Comparison of ENCODE assay signal across 1 cellular context in the genomic region with DNA sequence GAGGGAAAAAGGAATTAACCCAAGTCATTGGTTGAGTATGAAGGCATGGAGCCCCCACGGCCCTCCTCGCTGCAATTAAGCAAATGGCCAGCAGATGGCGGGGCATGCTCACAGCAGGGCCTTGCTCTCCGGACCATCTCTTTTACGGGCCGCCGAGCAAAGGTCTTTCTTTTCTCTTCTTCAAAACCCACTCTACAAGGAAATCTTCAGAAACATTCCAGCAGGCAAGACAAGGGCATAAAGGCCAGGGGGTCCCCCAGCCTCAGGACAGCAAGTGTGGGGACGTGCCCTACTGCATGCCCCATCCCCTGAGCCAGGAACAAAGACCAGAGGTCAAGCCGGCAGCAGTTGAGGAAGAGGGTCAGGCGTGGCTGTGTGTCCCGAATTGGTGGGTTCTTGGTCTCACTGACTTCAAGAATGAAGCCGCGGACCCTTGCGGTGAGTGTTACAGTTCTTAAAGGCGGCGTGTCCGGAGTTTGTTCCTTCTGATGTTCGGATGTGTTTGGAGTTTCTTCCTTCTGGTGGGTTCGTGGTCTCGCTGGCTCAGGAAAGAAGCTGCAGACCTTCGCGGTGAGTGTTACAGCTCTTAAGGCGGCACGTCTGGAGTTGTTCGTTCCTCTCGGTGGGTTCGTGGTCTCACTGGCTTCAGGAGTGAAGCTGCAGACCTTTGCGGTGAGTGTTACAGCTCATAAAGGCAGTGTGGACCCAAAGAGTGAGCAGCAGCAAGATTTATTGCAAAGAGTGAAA.
A peak's percentile ranks its signal among the peaks of the same experiment; 100 is the strongest.
TF ChIP-seq lines count a peak whose summit lies in the region.
"Not testable (repeated sequence)": the region's sequence is repeated elsewhere in the genome, so short reads cannot be mapped to it uniquely, and the experiment has no call there.

No MANE protein-coding gene starts in this region.

TF ChIP-seq in HepG2, 621 proteins besides CTCF, POLR2A, EP300 and RAD21 (continued from another document and continues in another):
- TF ChIP-seq, protein P1, sequence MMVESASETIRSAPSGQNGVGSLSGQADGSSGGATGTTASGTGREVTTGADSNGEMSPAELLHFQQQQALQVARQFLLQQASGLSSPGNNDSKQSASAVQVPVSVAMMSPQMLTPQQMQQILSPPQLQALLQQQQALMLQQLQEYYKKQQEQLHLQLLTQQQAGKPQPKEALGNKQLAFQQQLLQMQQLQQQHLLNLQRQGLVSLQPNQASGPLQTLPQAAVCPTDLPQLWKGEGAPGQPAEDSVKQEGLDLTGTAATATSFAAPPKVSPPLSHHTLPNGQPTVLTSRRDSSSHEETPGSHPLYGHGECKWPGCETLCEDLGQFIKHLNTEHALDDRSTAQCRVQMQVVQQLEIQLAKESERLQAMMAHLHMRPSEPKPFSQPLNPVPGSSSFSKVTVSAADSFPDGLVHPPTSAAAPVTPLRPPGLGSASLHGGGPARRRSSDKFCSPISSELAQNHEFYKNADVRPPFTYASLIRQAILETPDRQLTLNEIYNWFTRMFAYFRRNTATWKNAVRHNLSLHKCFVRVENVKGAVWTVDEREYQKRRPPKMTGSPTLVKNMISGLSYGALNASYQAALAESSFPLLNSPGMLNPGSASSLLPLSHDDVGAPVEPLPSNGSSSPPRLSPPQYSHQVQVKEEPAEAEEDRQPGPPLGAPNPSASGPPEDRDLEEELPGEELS (CRISPR knock-in tag; IDR thresholded peaks at IDR 0.05), result peak; percentile 51; the same call in 1 of the 2 replicates
- TF ChIP-seq, protein P2, sequence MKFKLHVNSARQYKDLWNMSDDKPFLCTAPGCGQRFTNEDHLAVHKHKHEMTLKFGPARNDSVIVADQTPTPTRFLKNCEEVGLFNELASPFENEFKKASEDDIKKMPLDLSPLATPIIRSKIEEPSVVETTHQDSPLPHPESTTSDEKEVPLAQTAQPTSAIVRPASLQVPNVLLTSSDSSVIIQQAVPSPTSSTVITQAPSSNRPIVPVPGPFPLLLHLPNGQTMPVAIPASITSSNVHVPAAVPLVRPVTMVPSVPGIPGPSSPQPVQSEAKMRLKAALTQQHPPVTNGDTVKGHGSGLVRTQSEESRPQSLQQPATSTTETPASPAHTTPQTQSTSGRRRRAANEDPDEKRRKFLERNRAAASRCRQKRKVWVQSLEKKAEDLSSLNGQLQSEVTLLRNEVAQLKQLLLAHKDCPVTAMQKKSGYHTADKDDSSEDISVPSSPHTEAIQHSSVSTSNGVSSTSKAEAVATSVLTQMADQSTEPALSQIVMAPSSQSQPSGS (CRISPR knock-in tag; IDR thresholded peaks at IDR 0.05), result 0 out of 2 replicates have a peak, but pooled peaks have one; percentile 36
- 0 out of 2 replicates have a peak, but pooled peaks have one; percentile 30 for TF ChIP-seq ZNF558 (CRISPR knock-in tag; IDR thresholded peaks at IDR 0.05; ENCODE audit: borderline replicate concordance)
- TF ChIP-seq ZNF768 (CRISPR knock-in tag; IDR thresholded peaks at IDR 0.05), result peak; percentile 35; the same call in 1 of the 2 replicates
- TF ChIP-seq KDM2A (CRISPR knock-in tag; IDR thresholded peaks at IDR 0.05; ENCODE audit: borderline replicate concordance, low read depth), result peak; percentile 91
- TF ChIP-seq, protein P3, sequence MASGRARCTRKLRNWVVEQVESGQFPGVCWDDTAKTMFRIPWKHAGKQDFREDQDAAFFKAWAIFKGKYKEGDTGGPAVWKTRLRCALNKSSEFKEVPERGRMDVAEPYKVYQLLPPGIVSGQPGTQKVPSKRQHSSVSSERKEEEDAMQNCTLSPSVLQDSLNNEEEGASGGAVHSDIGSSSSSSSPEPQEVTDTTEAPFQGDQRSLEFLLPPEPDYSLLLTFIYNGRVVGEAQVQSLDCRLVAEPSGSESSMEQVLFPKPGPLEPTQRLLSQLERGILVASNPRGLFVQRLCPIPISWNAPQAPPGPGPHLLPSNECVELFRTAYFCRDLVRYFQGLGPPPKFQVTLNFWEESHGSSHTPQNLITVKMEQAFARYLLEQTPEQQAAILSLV (CRISPR knock-in tag; IDR thresholded peaks at IDR 0.05; ENCODE audit: borderline replicate concordance), result peak; percentile 76; the same call in 1 of the 2 replicates
- peak; percentile 41; the same call in 1 of the 2 replicates for TF ChIP-seq SALL2 (CRISPR knock-in tag; IDR thresholded peaks at IDR 0.05)
- TF ChIP-seq, protein P4, sequence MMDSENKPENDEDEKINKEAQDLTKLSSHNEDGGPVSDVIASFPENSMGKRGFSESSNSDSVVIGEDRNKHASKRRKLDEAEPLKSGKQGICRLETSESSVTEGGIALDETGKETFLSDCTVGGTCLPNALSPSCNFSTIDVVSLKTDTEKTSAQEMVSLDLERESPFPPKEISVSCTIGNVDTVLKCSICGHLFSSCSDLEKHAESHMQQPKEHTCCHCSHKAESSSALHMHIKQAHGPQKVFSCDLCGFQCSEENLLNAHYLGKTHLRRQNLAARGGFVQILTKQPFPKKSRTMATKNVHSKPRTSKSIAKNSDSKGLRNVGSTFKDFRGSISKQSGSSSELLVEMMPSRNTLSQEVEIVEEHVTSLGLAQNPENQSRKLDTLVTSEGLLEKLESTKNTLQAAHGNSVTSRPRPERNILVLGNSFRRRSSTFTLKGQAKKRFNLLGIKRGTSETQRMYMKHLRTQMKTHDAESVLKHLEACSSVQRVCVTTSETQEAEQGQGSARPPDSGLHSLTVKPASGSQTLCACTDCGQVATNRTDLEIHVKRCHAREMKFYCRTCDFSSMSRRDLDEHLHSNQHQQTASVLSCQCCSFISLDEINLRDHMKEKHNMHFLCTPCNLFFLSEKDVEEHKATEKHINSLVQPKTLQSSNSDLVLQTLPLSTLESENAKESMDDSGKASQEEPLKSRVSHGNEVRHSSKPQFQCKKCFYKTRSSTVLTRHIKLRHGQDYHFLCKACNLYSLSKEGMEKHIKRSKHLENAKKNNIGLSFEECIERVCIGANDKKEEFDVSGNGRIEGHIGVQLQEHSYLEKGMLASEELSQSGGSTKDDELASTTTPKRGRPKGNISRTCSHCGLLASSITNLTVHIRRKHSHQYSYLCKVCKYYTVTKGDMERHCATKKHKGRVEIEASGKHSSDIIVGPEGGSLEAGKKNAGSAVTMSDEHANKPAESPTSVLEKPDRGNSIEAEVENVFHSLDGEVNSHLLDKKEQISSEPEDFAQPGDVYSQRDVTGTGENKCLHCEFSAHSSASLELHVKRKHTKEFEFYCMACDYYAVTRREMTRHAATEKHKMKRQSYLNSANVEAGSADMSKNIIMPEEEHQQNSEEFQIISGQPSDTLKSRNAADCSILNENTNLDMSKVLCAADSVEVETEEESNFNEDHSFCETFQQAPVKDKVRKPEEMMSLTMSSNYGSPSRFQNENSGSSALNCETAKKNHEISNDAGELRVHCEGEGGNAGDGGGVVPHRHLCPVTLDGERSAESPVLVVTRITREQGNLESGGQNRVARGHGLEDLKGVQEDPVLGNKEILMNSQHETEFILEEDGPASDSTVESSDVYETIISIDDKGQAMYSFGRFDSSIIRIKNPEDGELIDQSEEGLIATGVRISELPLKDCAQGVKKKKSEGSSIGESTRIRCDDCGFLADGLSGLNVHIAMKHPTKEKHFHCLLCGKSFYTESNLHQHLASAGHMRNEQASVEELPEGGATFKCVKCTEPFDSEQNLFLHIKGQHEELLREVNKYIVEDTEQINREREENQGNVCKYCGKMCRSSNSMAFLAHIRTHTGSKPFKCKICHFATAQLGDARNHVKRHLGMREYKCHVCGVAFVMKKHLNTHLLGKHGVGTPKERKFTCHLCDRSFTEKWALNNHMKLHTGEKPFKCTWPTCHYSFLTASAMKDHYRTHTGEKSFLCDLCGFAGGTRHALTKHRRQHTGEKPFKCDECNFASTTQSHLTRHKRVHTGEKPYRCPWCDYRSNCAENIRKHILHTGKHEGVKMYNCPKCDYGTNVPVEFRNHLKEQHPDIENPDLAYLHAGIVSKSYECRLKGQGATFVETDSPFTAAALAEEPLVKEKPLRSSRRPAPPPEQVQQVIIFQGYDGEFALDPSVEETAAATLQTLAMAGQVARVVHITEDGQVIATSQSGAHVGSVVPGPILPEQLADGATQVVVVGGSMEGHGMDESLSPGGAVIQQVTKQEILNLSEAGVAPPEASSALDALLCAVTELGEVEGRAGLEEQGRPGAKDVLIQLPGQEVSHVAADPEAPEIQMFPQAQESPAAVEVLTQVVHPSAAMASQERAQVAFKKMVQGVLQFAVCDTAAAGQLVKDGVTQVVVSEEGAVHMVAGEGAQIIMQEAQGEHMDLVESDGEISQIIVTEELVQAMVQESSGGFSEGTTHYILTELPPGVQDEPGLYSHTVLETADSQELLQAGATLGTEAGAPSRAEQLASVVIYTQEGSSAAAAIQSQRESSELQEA (CRISPR knock-in tag; IDR thresholded peaks at IDR 0.05; ENCODE audit: not compliant biosample characterization), result peak; percentile 53
- TF ChIP-seq STAG1 (CRISPR knock-in tag; IDR thresholded peaks at IDR 0.05), result peak; percentile 100
- TF ChIP-seq, protein P5, sequence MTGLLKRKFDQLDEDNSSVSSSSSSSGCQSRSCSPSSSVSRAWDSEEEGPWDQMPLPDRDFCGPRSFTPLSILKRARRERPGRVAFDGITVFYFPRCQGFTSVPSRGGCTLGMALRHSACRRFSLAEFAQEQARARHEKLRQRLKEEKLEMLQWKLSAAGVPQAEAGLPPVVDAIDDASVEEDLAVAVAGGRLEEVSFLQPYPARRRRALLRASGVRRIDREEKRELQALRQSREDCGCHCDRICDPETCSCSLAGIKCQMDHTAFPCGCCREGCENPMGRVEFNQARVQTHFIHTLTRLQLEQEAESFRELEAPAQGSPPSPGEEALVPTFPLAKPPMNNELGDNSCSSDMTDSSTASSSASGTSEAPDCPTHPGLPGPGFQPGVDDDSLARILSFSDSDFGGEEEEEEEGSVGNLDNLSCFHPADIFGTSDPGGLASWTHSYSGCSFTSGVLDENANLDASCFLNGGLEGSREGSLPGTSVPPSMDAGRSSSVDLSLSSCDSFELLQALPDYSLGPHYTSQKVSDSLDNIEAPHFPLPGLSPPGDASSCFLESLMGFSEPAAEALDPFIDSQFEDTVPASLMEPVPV (CRISPR knock-in tag; IDR thresholded peaks at IDR 0.05), result 0 out of 2 replicates have a peak, but pooled peaks have one; percentile 4
- not testable (repeated sequence) for TF ChIP-seq NONO (IDR thresholded peaks at IDR 0.05); MAZ (CRISPR knock-in tag; IDR thresholded peaks at IDR 0.05; ENCODE audit: low read depth)
- 0 out of 2 replicates have a peak, but pooled peaks have one; percentile 42 for TF ChIP-seq NONO (CRISPR knock-in tag; conservative IDR thresholded peaks at IDR 0.05)
- TF ChIP-seq MAZ (IDR thresholded peaks at IDR 0.05; ENCODE audit: borderline replicate concordance, low read depth, low read length), result peak; percentile 52; the same call in 1 of the 2 replicates
- TF ChIP-seq NR2F1 (CRISPR knock-in tag; IDR thresholded peaks at IDR 0.05), result peak; percentile 3 to 66; a peak in 2 of 4 replicates
- TF ChIP-seq YEATS2 (CRISPR knock-in tag; IDR thresholded peaks at IDR 0.05; ENCODE audit: borderline replicate concordance), result peak; percentile 60; the same call in 1 of the 2 replicates
- peak; percentile 77; the same call in 1 of the 2 replicates for TF ChIP-seq ZNF709 (CRISPR knock-in tag; IDR thresholded peaks at IDR 0.05)
- peak; percentile 38; the same call in 1 of the 2 replicates for TF ChIP-seq RFXANK (CRISPR knock-in tag; IDR thresholded peaks at IDR 0.05)
- TF ChIP-seq SOX5 (CRISPR knock-in tag; IDR thresholded peaks at IDR 0.05; ENCODE audit: borderline replicate concordance), result 0 out of 2 replicates have a peak, but pooled peaks have one; percentile 18
- TF ChIP-seq KAT8 (CRISPR knock-in tag; IDR thresholded peaks at IDR 0.05), result peak; percentile 62
- TF ChIP-seq YEATS4 (CRISPR knock-in tag; IDR thresholded peaks at IDR 0.05; ENCODE audit: borderline replicate concordance), result peak; percentile 57; the same call in 1 of the 2 replicates
- peak; percentile 55 for TF ChIP-seq ZFX (CRISPR knock-in tag; IDR thresholded peaks at IDR 0.05; ENCODE audit: low read depth)
- TF ChIP-seq ZNF788 (CRISPR knock-in tag; IDR thresholded peaks at IDR 0.05; ENCODE audit: borderline replicate concordance), result peak; percentile 64; the same call in 1 of the 2 replicates
- 0 out of 2 replicates have a peak, but pooled peaks have one; percentile 6 for TF ChIP-seq ZNF333 (CRISPR knock-in tag; IDR thresholded peaks at IDR 0.05; ENCODE audit: borderline replicate concordance)
- peak; percentile 53; the same call in 1 of the 2 replicates for TF ChIP-seq ZNF777 (CRISPR knock-in tag; IDR thresholded peaks at IDR 0.05)
- peak; percentile 76; the same call in 1 of the 2 replicates for TF ChIP-seq ZFP90 (CRISPR knock-in tag; IDR thresholded peaks at IDR 0.05; ENCODE audit: borderline replicate concordance)
- 0 out of 4 replicates have a peak, but pooled peaks of 1 of the 2 experiments have one; percentile 37 for TF ChIP-seq KLF16 (CRISPR knock-in tag; IDR thresholded peaks at IDR 0.05)
- TF ChIP-seq, protein P6, sequence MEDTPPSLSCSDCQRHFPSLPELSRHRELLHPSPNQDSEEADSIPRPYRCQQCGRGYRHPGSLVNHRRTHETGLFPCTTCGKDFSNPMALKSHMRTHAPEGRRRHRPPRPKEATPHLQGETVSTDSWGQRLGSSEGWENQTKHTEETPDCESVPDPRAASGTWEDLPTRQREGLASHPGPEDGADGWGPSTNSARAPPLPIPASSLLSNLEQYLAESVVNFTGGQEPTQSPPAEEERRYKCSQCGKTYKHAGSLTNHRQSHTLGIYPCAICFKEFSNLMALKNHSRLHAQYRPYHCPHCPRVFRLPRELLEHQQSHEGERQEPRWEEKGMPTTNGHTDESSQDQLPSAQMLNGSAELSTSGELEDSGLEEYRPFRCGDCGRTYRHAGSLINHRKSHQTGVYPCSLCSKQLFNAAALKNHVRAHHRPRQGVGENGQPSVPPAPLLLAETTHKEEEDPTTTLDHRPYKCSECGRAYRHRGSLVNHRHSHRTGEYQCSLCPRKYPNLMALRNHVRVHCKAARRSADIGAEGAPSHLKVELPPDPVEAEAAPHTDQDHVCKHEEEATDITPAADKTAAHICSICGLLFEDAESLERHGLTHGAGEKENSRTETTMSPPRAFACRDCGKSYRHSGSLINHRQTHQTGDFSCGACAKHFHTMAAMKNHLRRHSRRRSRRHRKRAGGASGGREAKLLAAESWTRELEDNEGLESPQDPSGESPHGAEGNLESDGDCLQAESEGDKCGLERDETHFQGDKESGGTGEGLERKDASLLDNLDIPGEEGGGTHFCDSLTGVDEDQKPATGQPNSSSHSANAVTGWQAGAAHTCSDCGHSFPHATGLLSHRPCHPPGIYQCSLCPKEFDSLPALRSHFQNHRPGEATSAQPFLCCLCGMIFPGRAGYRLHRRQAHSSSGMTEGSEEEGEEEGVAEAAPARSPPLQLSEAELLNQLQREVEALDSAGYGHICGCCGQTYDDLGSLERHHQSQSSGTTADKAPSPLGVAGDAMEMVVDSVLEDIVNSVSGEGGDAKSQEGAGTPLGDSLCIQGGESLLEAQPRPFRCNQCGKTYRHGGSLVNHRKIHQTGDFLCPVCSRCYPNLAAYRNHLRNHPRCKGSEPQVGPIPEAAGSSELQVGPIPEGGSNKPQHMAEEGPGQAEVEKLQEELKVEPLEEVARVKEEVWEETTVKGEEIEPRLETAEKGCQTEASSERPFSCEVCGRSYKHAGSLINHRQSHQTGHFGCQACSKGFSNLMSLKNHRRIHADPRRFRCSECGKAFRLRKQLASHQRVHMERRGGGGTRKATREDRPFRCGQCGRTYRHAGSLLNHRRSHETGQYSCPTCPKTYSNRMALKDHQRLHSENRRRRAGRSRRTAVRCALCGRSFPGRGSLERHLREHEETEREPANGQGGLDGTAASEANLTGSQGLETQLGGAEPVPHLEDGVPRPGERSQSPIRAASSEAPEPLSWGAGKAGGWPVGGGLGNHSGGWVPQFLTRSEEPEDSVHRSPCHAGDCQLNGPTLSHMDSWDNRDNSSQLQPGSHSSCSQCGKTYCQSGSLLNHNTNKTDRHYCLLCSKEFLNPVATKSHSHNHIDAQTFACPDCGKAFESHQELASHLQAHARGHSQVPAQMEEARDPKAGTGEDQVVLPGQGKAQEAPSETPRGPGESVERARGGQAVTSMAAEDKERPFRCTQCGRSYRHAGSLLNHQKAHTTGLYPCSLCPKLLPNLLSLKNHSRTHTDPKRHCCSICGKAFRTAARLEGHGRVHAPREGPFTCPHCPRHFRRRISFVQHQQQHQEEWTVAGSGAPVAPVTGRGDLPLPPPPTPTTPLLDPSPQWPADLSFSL (CRISPR knock-in tag; IDR thresholded peaks at IDR 0.05), result peak; percentile 68; the same call in 1 of the 2 replicates
- peak; percentile 74 for TF ChIP-seq ERF (CRISPR knock-in tag; IDR thresholded peaks at IDR 0.05)
